1 cellular context compared by ENCODE assay signal in genomic region chr1:57112148-57112547, GRCh38.
TF ChIP-seq lines count a peak whose summit lies in the region.

No MANE protein-coding gene starts in this region.

TF ChIP-seq in IMR-90, 13 proteins besides CTCF, POLR2A, EP300 and RAD21 (continued from another document):
- TF ChIP-seq RCOR1 (IDR thresholded peaks at IDR 0.05; ENCODE audit: insufficient replicate concordance, low read length) (no peak), MAFK (IDR thresholded peaks at IDR 0.05; ENCODE audit: low read depth, low read length) (no peak), BHLHE40 (IDR thresholded peaks at IDR 0.05; ENCODE audit: low read depth, low read length) (no peak)
